16 cellular contexts compared by ENCODE assay signal in genomic region chr6:3776881-3777507, GRCh38. TPM values are rescaled to one million over a fixed set of nuclear protein-coding genes. Genes with fewer than 3 reads are reported as not detected.
DNase-seq lines count a peak whose midpoint lies in the region; ATAC-seq, FAIRE-seq and TF ChIP-seq lines count a peak whose summit lies in the region.
"Had no signal": no experiment of that assay in that cellular context is flagged by ENCODE, and none has a peak within 500 bp of the region (broad histone marks: within the 10 kb centered on the region; RNA-seq: fewer than 3 reads in every experiment).

No MANE protein-coding gene starts in this region.

- TF ChIP-seq CTCF in kidney epithelial cell (IDR thresholded peaks at IDR 0.05; ENCODE audit: insufficient read depth, low read length, poor library complexity, severe bottlenecking): peak; percentile 24

- H3K36me3 ChIP-seq in BLaER1: no peaks in the 10 kb centered on the region
- no peaks in the 10 kb centered on the region for H3K36me3 ChIP-seq in kidney epithelial cell (ENCODE audit: control insufficient read depth, insufficient read depth, low read length)

- no peak for ATAC-seq in HG03097 (IDR thresholded peaks at IDR 0.05; ENCODE audit: low FRiP score, unreplicated experiment)
- ATAC-seq in HG03135 (IDR thresholded peaks at IDR 0.05; ENCODE audit: unreplicated experiment): no peak
- ATAC-seq in HG02870 (IDR thresholded peaks at IDR 0.05; ENCODE audit: unreplicated experiment): no peak
- ATAC-seq: left ventricle myocardium superior had no signal

- H3K4me3 ChIP-seq in BLaER1: no peak overlapping the region
- no peak overlapping the region for H3K4me3 ChIP-seq in kidney epithelial cell (ENCODE audit: low read depth, low read length)

- H3K4me2 ChIP-seq in BLaER1: peak overlapping the region; percentile 55

- H3K9ac ChIP-seq in BLaER1: no peak overlapping the region

- peaks cover 4% of the 10 kb centered on the region for H3K9me3 ChIP-seq in BLaER1

- peak; percentile 36 for FAIRE-seq in GM12892 (lab: Jason Lieb, UNC)

- no peak overlapping the region for H3K27ac ChIP-seq in BLaER1
- H3K27ac ChIP-seq: VCaP had no signal

- DNase-seq in GM12892 (ENCODE audit: insufficient read length): no peak
- peak; percentile 5 for DNase-seq in T1000 (lab: John Stamatoyannopoulos, UW)
- DNase-seq in kidney epithelial cell (ENCODE audit: low read depth): no peak
- DNase-seq in retina: no peak
- DNase-seq: activated T-cell treated with anti-CD3 and anti-CD28 coated beads, Interleukin-2, amount 50 U/mL, for 24 hours; aorta; CD4-positive, alpha-beta T cell; effector memory CD4-positive, alpha-beta T cell; Karpas-422; left ventricle myocardium superior; NCI-H2107 had no signal

- no peak for TF ChIP-seq POLR2A in GM12892 (IDR thresholded peaks at IDR 0.05; ENCODE audit: low read depth, low read length)

- H3K27me3 ChIP-seq in BLaER1 (no peaks in the 10 kb centered on the region), kidney epithelial cell (ENCODE audit: control insufficient read depth, insufficient read depth, low read length) (no peaks in the 10 kb centered on the region)

- H3K4me1 ChIP-seq in BLaER1: peaks cover 39% of the 10 kb centered on the region

- no peaks in the 10 kb centered on the region for H4K20me1 ChIP-seq in BLaER1

RNA-seq across cellular contexts. Expression of gene PXDC1, which starts 25.5 kb away (rescaled TPM):
- polyA plus RNA-seq in GM12892 (2012; ENCODE audit: missing spikeins): 1.9 TPM
- 92.4 and 99.1 TPM in 2 replicates for total RNA-seq in kidney epithelial cell
